ENCODE assay signal across 14 cellular contexts in genomic region chr3:186307594-186307993, GRCh38. TPM values are rescaled to one million over a fixed set of nuclear protein-coding genes. Genes with fewer than 3 reads are reported as not detected.
DNase-seq lines count a peak whose midpoint lies in the region; ATAC-seq, FAIRE-seq and TF ChIP-seq lines count a peak whose summit lies in the region.
"Had no signal": no experiment of that assay in that cellular context is flagged by ENCODE, and none has a peak within 500 bp of the region (broad histone marks: within the 10 kb centered on the region; RNA-seq: fewer than 3 reads in every experiment).

No MANE protein-coding gene starts in this region.

- H4K20me1 ChIP-seq in OCI-LY7 (ENCODE audit: insufficient read depth, low read length): no peaks in the 10 kb centered on the region

- BruUV-seq in OCI-LY7 (replicated peaks; lab: Mats Ljungman, UMichigan): no TSS peak

- no peaks in the 10 kb centered on the region for H3K9me3 Mint-ChIP-seq in activated CD8-positive, alpha-beta memory T cell treated with anti-CD3 and anti-CD28 coated beads, Interleukin-2, amount 10 ng/mL, durations not matched to agents 7 days and 5 days (ENCODE audit: low read depth)
- H3K9me3 Mint-ChIP-seq: activated T-cell treated with anti-CD3 and anti-CD28 coated beads, Interleukin-2, amount 50 U/mL, for 24 hours; CD8-positive, alpha-beta T cell; endodermal cell had no signal

- POLR2A ChIA-PET in OCI-LY7 (lab: Charles Lee): interaction anchor here (0.6 to 1.5 kb wide), 5 partner anchors 8 to 386 kb away, joined by 3 to 4 read pairs (median 3); no protein-coding TSS in a partner anchor

- no peak overlapping the region for H2AFZ ChIP-seq in OCI-LY7 (ENCODE audit: low read length)

- TF ChIP-seq CTCF in OCI-LY7 (conservative IDR thresholded peaks at IDR 0.05; ENCODE audit: low read length) (no peak), epithelial cell of esophagus (IDR thresholded peaks at IDR 0.05; ENCODE audit: insufficient read depth, low read depth, low read length, missing control alignments) (no peak)

- H3K4me3 ChIP-seq in OCI-LY7 (ENCODE audit: low read depth, low read length, poor library complexity, severe bottlenecking) (no peak overlapping the region), epithelial cell of esophagus (ENCODE audit: low read length) (no peak overlapping the region)
- H3K4me3 ChIP-seq: mucosa of descending colon, SJSA1, vagina had no signal

- H3K4me2 ChIP-seq in OCI-LY7 (ENCODE audit: low read length): no peak overlapping the region

- peaks cover 9% of the 10 kb centered on the region for H3K27me3 Mint-ChIP-seq in activated CD8-positive, alpha-beta memory T cell treated with anti-CD3 and anti-CD28 coated beads, Interleukin-2, amount 10 ng/mL, durations not matched to agents 7 days and 5 days

- CTCF ChIA-PET in OCI-LY7 (lab: Charles Lee; ENCODE audit: unreplicated experiment): no interaction called here
- CTCF ChIA-PET in activated CD8-positive, alpha-beta memory T cell treated with anti-CD3 and anti-CD28 coated beads, Interleukin-2, amount 10 ng/mL, durations not matched to agents 7 days and 5 days (lab: Charles Lee): interaction anchor here (0.6 to 1.0 kb wide), 3 partner anchors 43 to 645 kb away, joined by 3 read pairs; no protein-coding TSS in a partner anchor

- no peaks in the 10 kb centered on the region for H3K9me2 ChIP-seq in OCI-LY7 (ENCODE audit: insufficient read depth, low read length)

- ATAC-seq in activated CD8-positive, alpha-beta memory T cell treated with anti-CD3 and anti-CD28 coated beads, Interleukin-2, amount 10 ng/mL, durations not matched to agents 7 days and 5 days: no peak
- ATAC-seq: CD8-positive, alpha-beta T cell; mucosa of descending colon had no signal

- H3K27ac Mint-ChIP-seq in activated CD8-positive, alpha-beta memory T cell treated with anti-CD3 and anti-CD28 coated beads, Interleukin-2, amount 10 ng/mL, durations not matched to agents 7 days and 5 days: no peak overlapping the region
- H3K27ac Mint-ChIP-seq: activated T-cell treated with anti-CD3 and anti-CD28 coated beads, Interleukin-2, amount 50 U/mL, for 24 hours; CD8-positive, alpha-beta T cell; endodermal cell had no signal

- H3K27ac ChIP-seq in OCI-LY7 (ENCODE audit: low read depth, low read length, poor library complexity, severe bottlenecking): no peak overlapping the region
- H3K27ac ChIP-seq: SJSA1, vagina had no signal

- no peaks in the 10 kb centered on the region for H3K4me1 ChIP-seq in OCI-LY7 (ENCODE audit: insufficient read depth, low read length, poor library complexity, severe bottlenecking)
- H3K4me1 ChIP-seq: SJSA1, vagina had no signal

- no peaks in the 10 kb centered on the region for H3K4me1 Mint-ChIP-seq in activated CD8-positive, alpha-beta memory T cell treated with anti-CD3 and anti-CD28 coated beads, Interleukin-2, amount 10 ng/mL, durations not matched to agents 7 days and 5 days

- no peaks in the 10 kb centered on the region for H3K36me3 Mint-ChIP-seq in activated CD8-positive, alpha-beta memory T cell treated with anti-CD3 and anti-CD28 coated beads, Interleukin-2, amount 10 ng/mL, durations not matched to agents 7 days and 5 days
- H3K36me3 Mint-ChIP-seq: CD8-positive, alpha-beta T cell had no signal

- FAIRE-seq in urothelium cell line (lab: Jason Lieb, UNC): no peak

- intact Hi-C loops in OCI-LY7 (cut with micrococcal nuclease; ENCODE audit: unreplicated experiment): no loop called here

- DNase-seq in stimulated activated CD4-positive, alpha-beta T cell treated with anti-CD3 and anti-CD28 coated beads, Interleukin-15, amount 100 ng/mL, for 24 hours: peak; percentile 5
- no peak for DNase-seq in stimulated activated CD4-positive, alpha-beta T cell treated with anti-CD3 and anti-CD28 coated beads, Interleukin-12 subunit alpha, Interleukin-12 subunit beta, amount 100 ng/mL, for 4 hours
- DNase-seq in OCI-LY7 (ENCODE audit: low spot score): peak; percentile 38
- peak; percentile 65 for DNase-seq in epithelial cell of esophagus (ENCODE audit: low read depth)
- DNase-seq in urothelium cell line (ENCODE audit: low spot score): peak; percentile 36
- no peak for DNase-seq in germinal center (ENCODE audit: low spot score)
- DNase-seq in activated CD8-positive, alpha-beta memory T cell treated with anti-CD3 and anti-CD28 coated beads, Interleukin-2, amount 10 ng/mL, durations not matched to agents 7 days and 5 days: no peak
- no peak for DNase-seq in hippocampal formation (lab: John Stamatoyannopoulos, UW)
- DNase-seq: activated T-cell treated with anti-CD3 and anti-CD28 coated beads, Interleukin-2, amount 50 U/mL, for 24 hours; CD8-positive, alpha-beta T cell; endodermal cell had no signal

- no peak overlapping the region for H3K4me3 Mint-ChIP-seq in activated CD8-positive, alpha-beta memory T cell treated with anti-CD3 and anti-CD28 coated beads, Interleukin-2, amount 10 ng/mL, durations not matched to agents 7 days and 5 days
- H3K4me3 Mint-ChIP-seq: activated T-cell treated with anti-CD3 and anti-CD28 coated beads, Interleukin-2, amount 50 U/mL, for 24 hours; CD8-positive, alpha-beta T cell; endodermal cell had no signal

- no peaks in the 10 kb centered on the region for H3K36me3 ChIP-seq in OCI-LY7 (ENCODE audit: insufficient read depth, low read length)
- H3K36me3 ChIP-seq: SJSA1, vagina had no signal

- no peaks in the 10 kb centered on the region for H3K79me2 ChIP-seq in OCI-LY7 (ENCODE audit: insufficient read depth, low read depth, low read length)

- no peaks in the 10 kb centered on the region for H3K9me3 ChIP-seq in OCI-LY7 (ENCODE audit: low read length)
- H3K9me3 ChIP-seq: mucosa of descending colon, SJSA1, vagina had no signal

RNA-seq across cellular contexts. Expression of gene DGKG, which starts 54.4 kb away (rescaled TPM):
- not detected in 2 replicates for total RNA-seq in OCI-LY7 (2014; rRNA removed; shearing (Covaris generic))
- 0.06 TPM in 1 of 2 replicates, not detected in the other for total RNA-seq in OCI-LY7 (2022)
- under 1 TPM; 0.20 to 0.66 TPM for total RNA-seq in activated CD8-positive, alpha-beta memory T cell treated with anti-CD3 and anti-CD28 coated beads, Interleukin-2, amount 10 ng/mL, durations not matched to agents 7 days and 5 days
- total RNA-seq: CD8-positive, alpha-beta T cell had no signal

Comparison
In these comparisons a context has a peak if more than half of its experiments do, and no peak if none do; other contexts are left out.
1. DNase-seq: peak in stimulated activated CD4-positive, alpha-beta T cell treated with anti-CD3 and anti-CD28 coated beads, Interleukin-15, amount 100 ng/mL, for 24 hours (single experiment), OCI-LY7 (single experiment), epithelial cell of esophagus (single experiment) and urothelium cell line (single experiment); none in stimulated activated CD4-positive, alpha-beta T cell treated with anti-CD3 and anti-CD28 coated beads, Interleukin-12 subunit alpha, Interleukin-12 subunit beta, amount 100 ng/mL, for 4 hours (single experiment), germinal center (single experiment), activated CD8-positive, alpha-beta memory T cell treated with anti-CD3 and anti-CD28 coated beads, Interleukin-2, amount 10 ng/mL, durations not matched to agents 7 days and 5 days (single experiment) and hippocampal formation (0 of 2).